In the genomic region with DNA sequence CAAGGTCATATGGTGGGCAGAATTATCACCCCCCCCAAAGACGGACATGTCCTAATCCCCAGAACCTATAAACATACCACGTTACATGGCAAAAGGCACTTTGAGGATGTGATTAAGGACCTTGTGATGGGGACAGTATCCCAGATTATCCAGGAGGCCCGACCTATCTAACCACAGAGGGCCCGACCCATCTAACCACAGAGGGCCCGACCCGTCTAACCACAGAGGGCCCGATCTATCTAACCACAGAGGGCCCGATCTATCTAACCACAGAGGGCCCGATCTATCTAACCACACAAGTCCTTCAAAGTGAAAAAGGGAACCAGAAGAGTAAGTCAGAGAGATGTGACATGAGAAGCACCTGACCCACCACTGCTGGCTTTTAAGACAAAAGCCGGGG, we compare ENCODE assay signal across 14 cellular contexts. TPM values are rescaled to one million over a fixed set of nuclear protein-coding genes. Genes with fewer than 3 reads are reported as not detected.
DNase-seq lines count a peak whose midpoint lies in the region; ATAC-seq and TF ChIP-seq lines count a peak whose summit lies in the region.
"Had no signal": no experiment of that assay in that cellular context is flagged by ENCODE, and none has a peak within 500 bp of the region (broad histone marks: within the 10 kb centered on the region; RNA-seq: fewer than 3 reads in every experiment).

No MANE protein-coding gene starts in this region.

- no peaks in the 10 kb centered on the region for H3K9me3 Mint-ChIP-seq in H9

- H3K4ac ChIP-seq in H9 (ENCODE audit: low read depth, low read length): no peak overlapping the region

- H3K27me3 ChIP-seq in H9 (ENCODE audit: insufficient read depth, low read length) (no peaks in the 10 kb centered on the region), fibroblast of lung (ENCODE audit: control insufficient read depth, insufficient read depth, low read length) (no peaks in the 10 kb centered on the region), uterus (no peaks in the 10 kb centered on the region), H7 (ENCODE audit: control insufficient read depth, insufficient read depth, low read length) (no peaks in the 10 kb centered on the region)
- H3K27me3 ChIP-seq: gastroesophageal sphincter, SJCRH30 had no signal

- H4K5ac ChIP-seq in H9 (ENCODE audit: insufficient read length, low read depth, low read length): no peak overlapping the region

- no peak overlapping the region for H4K8ac ChIP-seq in H9 (replicated peaks; ENCODE audit: insufficient read length, low read depth, low read length)

- no peak overlapping the region for H3K4me2 ChIP-seq in H9 (ENCODE audit: insufficient read depth, insufficient read length, low read length)
- H3K4me2 ChIP-seq in fibroblast of lung (ENCODE audit: extremely low read depth, insufficient read depth, low read length): no peak overlapping the region

- H3K23ac ChIP-seq in H9 (ENCODE audit: insufficient read length, low read depth, low read length): no peak overlapping the region

- no peaks in the 10 kb centered on the region for H3K4me1 Mint-ChIP-seq in H9

- H2BK120ac ChIP-seq in H9 (ENCODE audit: low read depth, low read length, poor library complexity, severe bottlenecking): no peak overlapping the region

- DNase-seq in A172 (ENCODE audit: low spot score) (peak; percentile 76), H9 (peak; percentile 9), SW480 (ENCODE audit: low spot score) (peak; percentile 62), fibroblast of lung (ENCODE audit: low read depth in 2 of 2) (peak; percentile 27 to 53), uterus (no peak), H7 (no peak), NCI-H1694 (lab: John Stamatoyannopoulos, UW) (no peak)
- DNase-seq: AML-193, NCI-H2107, SJCRH30, trophoblast cell had no signal

- H2AK5ac ChIP-seq in H9 (ENCODE audit: insufficient read length, low read length): no peak overlapping the region

- H3K36me3 ChIP-seq in fibroblast of lung (ENCODE audit: control insufficient read depth, insufficient read depth, low read length): peaks cover 6% of the 10 kb centered on the region
- no peaks in the 10 kb centered on the region for H3K36me3 ChIP-seq in uterus
- peaks cover 19% of the 10 kb centered on the region for H3K36me3 ChIP-seq in H7 (replicated peaks; ENCODE audit: control insufficient read depth, insufficient read depth, low read length)
- H3K36me3 ChIP-seq: prostate gland had no signal

- no peak overlapping the region; a peak in 1 of 7 replicates for H3K27ac Mint-ChIP-seq in H9

- H3K79me1 ChIP-seq in H9 (ENCODE audit: insufficient read depth, low read depth, low read length, poor library complexity, severe bottlenecking): no peaks in the 10 kb centered on the region

- no peaks in the 10 kb centered on the region for H3K27me3 Mint-ChIP-seq in H9 (ENCODE audit: low read depth)

- H3K56ac ChIP-seq in H9 (ENCODE audit: insufficient read length, low read depth, low read length): no peak overlapping the region

- no peak overlapping the region for H3K14ac ChIP-seq in H9 (ENCODE audit: insufficient read depth, low read length)

- H2AFZ ChIP-seq in H9 (ENCODE audit: low read length): no peak overlapping the region
- no peak overlapping the region for H2AFZ ChIP-seq in fibroblast of lung (ENCODE audit: low read length)

- no peak overlapping the region for H2BK5ac ChIP-seq in H9 (ENCODE audit: insufficient read length, low read length)

- no peak overlapping the region for H3K4me3 ChIP-seq in fibroblast of lung (replicated peaks in 1 of 4; ENCODE audit: control extremely low read depth in 1 of 4, insufficient read depth in 1 of 4, low read depth in 3 of 4, low read length in 4 of 4)
- H3K4me3 ChIP-seq in uterus: no peak overlapping the region
- no peak overlapping the region for H3K4me3 ChIP-seq in H7 (ENCODE audit: insufficient read depth, low read depth, low read length)
- H3K4me3 ChIP-seq: gastroesophageal sphincter, prostate gland, SJCRH30 had no signal

- H3K4me1 ChIP-seq in H9 (ENCODE audit: insufficient read depth, low read length): no peaks in the 10 kb centered on the region
- H3K4me1 ChIP-seq in fibroblast of lung (ENCODE audit: control insufficient read depth, extremely low read depth, insufficient read depth, low read length): peaks cover 8% of the 10 kb centered on the region
- H3K4me1 ChIP-seq in uterus: no peaks in the 10 kb centered on the region
- H3K4me1 ChIP-seq: SJCRH30 had no signal

- H3K36me3 Mint-ChIP-seq in H9 (ENCODE audit: insufficient read depth in 1 of 3, low read depth in 3 of 3): peaks cover 30 to 68% (median 64%) of the 10 kb centered on the region in 3 experiments

- H4K20me1 ChIP-seq in H9 (ENCODE audit: control insufficient read depth, insufficient read depth, insufficient read length) (no peaks in the 10 kb centered on the region), fibroblast of lung (ENCODE audit: control insufficient read depth, extremely low read depth, insufficient read depth, low read length) (no peaks in the 10 kb centered on the region)

- H3K23me2 ChIP-seq in H9 (ENCODE audit: insufficient read length, low read depth, low read length, poor library complexity, severe bottlenecking): no peaks in the 10 kb centered on the region

- H4K91ac ChIP-seq in H9 (ENCODE audit: insufficient read length, low read depth, low read length): no peak overlapping the region

- no peak for ATAC-seq in GM19395 (IDR thresholded peaks at IDR 0.05; ENCODE audit: unreplicated experiment)
- ATAC-seq: gastroesophageal sphincter had no signal

- H2BK15ac ChIP-seq in H9 (ENCODE audit: low read depth, low read length): no peak overlapping the region

- H3K27ac ChIP-seq in H9 (ENCODE audit: insufficient read length, low read depth, low read length) (no peak overlapping the region), fibroblast of lung (ENCODE audit: insufficient read depth, low read length) (no peak overlapping the region), uterus (peak overlapping the region in 1 of 2 donors; percentile 94)
- H3K27ac ChIP-seq: prostate gland, SJCRH30 had no signal

- no peaks in the 10 kb centered on the region for H3K9me3 ChIP-seq in H9 (ENCODE audit: control insufficient read depth, low read depth, low read length)
- no peaks in the 10 kb centered on the region for H3K9me3 ChIP-seq in fibroblast of lung (ENCODE audit: control insufficient read depth, insufficient read depth, low read depth, low read length)
- H3K9me3 ChIP-seq in uterus: no peaks in the 10 kb centered on the region
- H3K9me3 ChIP-seq: gastroesophageal sphincter, prostate gland, SJCRH30 had no signal

- no peak overlapping the region for H3K9ac ChIP-seq in H9 (ENCODE audit: extremely low read depth, insufficient read length, low read length)
- H3K9ac ChIP-seq in fibroblast of lung (ENCODE audit: insufficient read depth, low read length): no peak overlapping the region

- intact Hi-C loops in uterus (cut with DNase I; ENCODE audit: low total_unique reads): no loop called here

- no peak for TF ChIP-seq CTCF in H9 (conservative IDR thresholded peaks at IDR 0.05)
- TF ChIP-seq CTCF in fibroblast of lung (conservative IDR thresholded peaks at IDR 0.05 in 1 of 2, IDR thresholded peaks at IDR 0.05 in 1 of 2; ENCODE audit: low read depth in 1 of 2, low read length in 2 of 2): no peak
- TF ChIP-seq CTCF in uterus (IDR thresholded peaks at IDR 0.05): no peak

- H3K18ac ChIP-seq in H9 (ENCODE audit: insufficient read length, low read depth, low read length): no peak overlapping the region

- no peak overlapping the region for H3T11ph ChIP-seq in H9 (ENCODE audit: low read length)

- H3K79me2 ChIP-seq in H9 (ENCODE audit: insufficient read depth, low read length) (no peaks in the 10 kb centered on the region), fibroblast of lung (ENCODE audit: control insufficient read depth, insufficient read depth, low read length) (no peaks in the 10 kb centered on the region)

- H3K4me3 Mint-ChIP-seq in H9: no peak overlapping the region

- H2BK20ac ChIP-seq in H9 (ENCODE audit: low read depth, low read length, poor library complexity, severe bottlenecking): no peak overlapping the region

- H2BK12ac ChIP-seq in H9 (ENCODE audit: insufficient read length, low read depth, low read length): no peak overlapping the region

- no CpG with 5 or more reads among the region's 10 CpGs for WGBS in H9 (ENCODE audit: extremely low coverage, insufficient read length, low lambda C conversion rate)

- no peak for TF ChIP-seq POLR2A in uterus (IDR thresholded peaks at IDR 0.05)

RNA-seq across cellular contexts. Expression of a gene that starts 56.8 kb away (rescaled TPM):
- 16.5 and 21.3 TPM in 2 replicates for total RNA-seq in A172 (2014; rRNA removed; shearing (Covaris generic))
- total RNA-seq in H9 (2021) (45.4 and 51.9 TPM in 2 replicates), fibroblast of lung (33.9 and 34.0 TPM in 2 replicates), uterus (10 to 100 TPM; 17.6 to 69.5 (median 52.8) TPM)
- polyA plus RNA-seq in fibroblast of lung: 26.1 and 33.1 TPM in 2 replicates
- 22.9 and 24.9 TPM in 2 replicates for polyA plus RNA-seq in fibroblast of lung (2012)
- polyA minus RNA-seq in fibroblast of lung (ENCODE audit: low replicate concordance): 137 and 152 TPM in 2 replicates
- total RNA-seq in H7 (2014; rRNA removed; shearing (Covaris generic)): 19.2 and 22.1 TPM in 2 replicates

Comparison
In these comparisons a context has a peak if more than half of its experiments do, and no peak if none do; other contexts are left out.
1. DNase-seq: peak in A172 (single experiment), H9 (single experiment), SW480 (single experiment) and fibroblast of lung (2 of 2); none in uterus (0 of 2), H7 (single experiment) and NCI-H1694 (single experiment).